In genomic region chr5:134151723-134152122, GRCh38 we compare ENCODE assay signal across 21 cellular contexts. TPM values are rescaled to one million over a fixed set of nuclear protein-coding genes. Genes with fewer than 3 reads are reported as not detected.
A peak's percentile ranks its signal among the peaks of the same experiment; 100 is the strongest.
DNase-seq lines count a peak whose midpoint lies in the region; ATAC-seq and TF ChIP-seq lines count a peak whose summit lies in the region.
"Had no signal": no experiment of that assay in that cellular context is flagged by ENCODE, and none has a peak within 500 bp of the region (broad histone marks: within the 10 kb centered on the region; RNA-seq: fewer than 3 reads in every experiment).

No MANE protein-coding gene starts in this region.

- CTCF ChIA-PET in activated naive CD4-positive, alpha-beta T cell treated with anti-CD3 and anti-CD28 coated beads for 36 hours (lab: Charles Lee), result interaction anchor here (1.1 to 25.6 kb wide), 5 partner anchors 9 to 110 kb away, joined by 3 to 593 read pairs (median 40); partner anchors contain the start of gene TCF7
- CTCF ChIA-PET in PC-3 (lab: Charles Lee), result no interaction called here

- peak overlapping the region; percentile 60 for H3K27ac Mint-ChIP-seq in activated naive CD4-positive, alpha-beta T cell treated with anti-CD3 and anti-CD28 coated beads for 36 hours
- H3K27ac Mint-ChIP-seq in IgD-negative memory B cell, result peak overlapping the region in 2 of 3 donors; percentile 47 to 63
- H3K27ac Mint-ChIP-seq in brain, result peak overlapping the region in 3 of 5 experiments; percentile 33 to 78 (median 35)

- H3K9me2 ChIP-seq in PC-3 (replicated peaks; ENCODE audit: low read length), result no peaks in the 10 kb centered on the region

- no peak overlapping the region for H3K4me2 ChIP-seq in PC-3 (ENCODE audit: low read length)

- no TSS peak for BruUV-seq in PC-3 (replicated peaks; lab: Mats Ljungman, UMichigan)

- TF ChIP-seq CTCF in brain (conservative IDR thresholded peaks at IDR 0.05) (no peak), psoas muscle (IDR thresholded peaks at IDR 0.05) (no peak), PC-3 (conservative IDR thresholded peaks at IDR 0.05; ENCODE audit: low read depth, low read length) (no peak)

- H3K27me3 Mint-ChIP-seq in activated naive CD4-positive, alpha-beta T cell treated with anti-CD3 and anti-CD28 coated beads for 36 hours (ENCODE audit: low read depth), result no peaks in the 10 kb centered on the region
- no peaks in the 10 kb centered on the region for H3K27me3 Mint-ChIP-seq in IgD-negative memory B cell
- H3K27me3 Mint-ChIP-seq in brain, result no peaks in the 10 kb centered on the region

- peaks cover 47% of the 10 kb centered on the region for H3K36me3 Mint-ChIP-seq in activated naive CD4-positive, alpha-beta T cell treated with anti-CD3 and anti-CD28 coated beads for 36 hours (ENCODE audit: low read depth)
- H3K36me3 Mint-ChIP-seq in IgD-negative memory B cell (peaks cover 2% of the 10 kb centered on the region), brain (peaks cover 61% of the 10 kb centered on the region)

- POLR2A ChIA-PET in PC-3 (lab: Charles Lee; ENCODE audit: unreplicated experiment), result no interaction called here

- no peaks in the 10 kb centered on the region for H3K27me3 ChIP-seq in psoas muscle (ENCODE audit: insufficient read depth in 3 of 3, low read length in 2 of 3)
- no peaks in the 10 kb centered on the region for H3K27me3 ChIP-seq in PC-3 (ENCODE audit: low read length)
- H3K27me3 ChIP-seq: uterus had no signal

- H3K4me3 ChIP-seq in psoas muscle (no peak overlapping the region), PC-3 (ENCODE audit: low read length) (no peak overlapping the region)
- H3K4me3 ChIP-seq: lung, uterus had no signal

- H3F3A ChIP-seq in PC-3 (ENCODE audit: low read length, unreplicated experiment), result no peaks in the 10 kb centered on the region

- H3K4me1 ChIP-seq in psoas muscle, result peaks cover 28% of the 10 kb centered on the region
- H3K4me1 ChIP-seq in PC-3 (ENCODE audit: insufficient read depth, low read length), result no peaks in the 10 kb centered on the region
- H3K4me1 ChIP-seq: uterus had no signal

- H3K79me2 ChIP-seq in PC-3 (ENCODE audit: low read length), result peaks cover 23% of the 10 kb centered on the region; the same call in 1 of the 2 replicates

- 86 to 100% (median 95%) methylated on average over 3 of the region's 3 CpGs for WGBS in psoas muscle, 3 donors

- peaks cover 68% of the 10 kb centered on the region for H3K4me1 Mint-ChIP-seq in activated naive CD4-positive, alpha-beta T cell treated with anti-CD3 and anti-CD28 coated beads for 36 hours (ENCODE audit: low read depth)
- peaks cover 5 to 6% (median 6%) of the 10 kb centered on the region in 3 donors for H3K4me1 Mint-ChIP-seq in IgD-negative memory B cell
- H3K4me1 Mint-ChIP-seq in brain, result peaks cover 27% of the 10 kb centered on the region

- H3K36me3 ChIP-seq in psoas muscle (ENCODE audit: insufficient read depth in 1 of 2, low read depth in 1 of 2), result peaks cover 10 to 95% of the 10 kb centered on the region in 2 donors
- peaks cover 69% of the 10 kb centered on the region for H3K36me3 ChIP-seq in PC-3 (ENCODE audit: low read depth, low read length)
- H3K36me3 ChIP-seq: uterus had no signal

- peaks cover 8% of the 10 kb centered on the region for H4K20me1 ChIP-seq in PC-3 (ENCODE audit: low read length)

- no peak overlapping the region for H3K9ac ChIP-seq in PC-3 (ENCODE audit: low read length)
- H3K9ac ChIP-seq: parathyroid adenoma had no signal

- intact Hi-C loops in activated naive CD4-positive, alpha-beta T cell treated with anti-CD3 and anti-CD28 coated beads for 36 hours (cut with micrococcal nuclease), result no loop called here
- intact Hi-C loops in psoas muscle (cut with DNase I), result no loop called here
- intact Hi-C loops in PC-3 (cut with micrococcal nuclease), result no loop called here

- no peak overlapping the region for H3K4me3 Mint-ChIP-seq in activated naive CD4-positive, alpha-beta T cell treated with anti-CD3 and anti-CD28 coated beads for 36 hours
- no peak overlapping the region for H3K4me3 Mint-ChIP-seq in IgD-negative memory B cell
- peak overlapping the region in 1 of 5 experiments; percentile 20 for H3K4me3 Mint-ChIP-seq in brain

- ATAC-seq in psoas muscle (peak in 3 of 4 donors; percentile 64 to 82 (median 66)), PC-3 (no peak)
- ATAC-seq: HCT116 had no signal

- H3K27ac ChIP-seq in psoas muscle (no peak overlapping the region), PC-3 (ENCODE audit: low read length) (no peak overlapping the region)
- H3K27ac ChIP-seq: parathyroid adenoma, uterus had no signal

- DNase-seq in activated naive CD4-positive, alpha-beta T cell treated with anti-CD3 and anti-CD28 coated beads for 36 hours, result no peak
- DNase-seq in activated naive CD4-positive, alpha-beta T cell treated with Interleukin-2 at 50 U/mL for 16 hours, result no peak
- no peak for DNase-seq in psoas muscle
- DNase-seq in PC-3, result no peak
- no peak for DNase-seq in hippocampal formation (lab: John Stamatoyannopoulos, UW)
- DNase-seq in stimulated activated CD4-positive, alpha-beta T cell treated with anti-CD3 and anti-CD28 coated beads, Interleukin-4, amount 100 ng/mL, for 4 hours, result no peak
- DNase-seq: ACHN; activated CD4-positive, alpha-beta T cell treated with anti-CD3 and anti-CD28 coated beads, Interleukin-2, amount 50 U/mL, for 1 hour; aorta; DMS79; NCI-H1436 treated with DMSO at 0.1 percent for 48 hours; NCI-H2171; NCI-H526 treated with DMSO at 0.1 percent for 48 hours; small intestine; stimulated activated CD4-positive, alpha-beta T cell treated with anti-CD3 and anti-CD28 coated beads, Interleukin-4, amount 100 ng/mL, for 24 hours; uterus had no signal

- H3K9me3 Mint-ChIP-seq in activated naive CD4-positive, alpha-beta T cell treated with anti-CD3 and anti-CD28 coated beads for 36 hours, result no peaks in the 10 kb centered on the region
- H3K9me3 Mint-ChIP-seq in IgD-negative memory B cell (no peaks in the 10 kb centered on the region), brain (no peaks in the 10 kb centered on the region)

- H3K9me3 ChIP-seq in psoas muscle (no peaks in the 10 kb centered on the region), PC-3 (ENCODE audit: low read length) (no peaks in the 10 kb centered on the region)
- H3K9me3 ChIP-seq: uterus had no signal

- no peak overlapping the region for H2AFZ ChIP-seq in PC-3 (ENCODE audit: low read length)
- H2AFZ ChIP-seq: parathyroid adenoma had no signal

RNA-seq across cellular contexts. Expression of gene SKP1, which starts 25.0 kb away (rescaled TPM):
- total RNA-seq in activated naive CD4-positive, alpha-beta T cell treated with anti-CD3 and anti-CD28 coated beads for 36 hours, result 100 to 1,000 TPM; 307 to 309 TPM
- 875 TPM for polyA plus RNA-seq in IgD-negative memory B cell
- 664 TPM for polyA plus RNA-seq in brain (ENCODE audit: insufficient read depth, low read depth, low replicate concordance)
- total RNA-seq in psoas muscle, result 100 to 1,000 TPM; 341 to 485 (median 393) TPM
- polyA plus RNA-seq in psoas muscle, result 1,000 to 10,000 TPM in 1 of 3 donors, 100 to 1,000 TPM in 2; 581 to 1,174 (median 638) TPM
- total RNA-seq in PC-3 (2014; rRNA removed), result 197 and 220 TPM in 2 replicates

RNA-seq across cellular contexts. Expression of gene TCF7, which starts 37.2 kb away (rescaled TPM):
- total RNA-seq in activated naive CD4-positive, alpha-beta T cell treated with anti-CD3 and anti-CD28 coated beads for 36 hours, result 10 to 100 TPM; 87.9 to 92.3 TPM
- polyA plus RNA-seq in IgD-negative memory B cell (41.7 TPM), brain (ENCODE audit: insufficient read depth, low read depth, low replicate concordance) (5.9 TPM), psoas muscle (1 to 10 TPM in 2 of 3 donors, under 1 TPM in 1; 0.24 to 2.6 (median 1.0) TPM)
- total RNA-seq in psoas muscle (1 to 10 TPM in 2 of 4 donors, under 1 TPM in 2; 0.74 to 2.0 (median 1.0) TPM), PC-3 (2014; rRNA removed) (3.9 and 7.0 TPM in 2 replicates)

Comparison
In these comparisons a context has a peak if more than half of its experiments do, and no peak if none do; other contexts are left out.
1. RNA of gene TCF7, which starts 37.2 kb away (total RNA-seq): 87.9 to 92.3 TPM in activated naive CD4-positive, alpha-beta T cell treated with anti-CD3 and anti-CD28 coated beads for 36 hours; 3.9 to 7.0 TPM in PC-3 and 0.74 to 2.0 TPM in psoas muscle; every median in the first group is over 10 times any median in the second.
2. Peak in every context shown above with its lines, with median percentiles within 50 percentile points of each other: H3K27ac Mint-ChIP-seq.